ENCODE assay signal across 21 cellular contexts in genomic region chr4:105547769-105548168, GRCh38. TPM values are rescaled to one million over a fixed set of nuclear protein-coding genes. Genes with fewer than 3 reads are reported as not detected.
A peak's percentile ranks its signal among the peaks of the same experiment; 100 is the strongest.
DNase-seq lines count a peak whose midpoint lies in the region; ATAC-seq and TF ChIP-seq lines count a peak whose summit lies in the region.
"Had no signal": no experiment of that assay in that cellular context is flagged by ENCODE, and none has a peak within 500 bp of the region (broad histone marks: within the 10 kb centered on the region; RNA-seq: fewer than 3 reads in every experiment).

No MANE protein-coding gene starts in this region.

- H3K27me3 Mint-ChIP-seq in Calu3 (ENCODE audit: unreplicated experiment): no peaks in the 10 kb centered on the region
- H3K27me3 Mint-ChIP-seq: CD4-positive, alpha-beta T cell had no signal

- peaks cover 46% of the 10 kb centered on the region for H3K4me1 Mint-ChIP-seq in Calu3 (ENCODE audit: low read depth, unreplicated experiment)
- H3K4me1 Mint-ChIP-seq: CD14-positive monocyte had no signal

- H3K4me3 ChIP-seq in RWPE2 (ENCODE audit: severe bottlenecking): no peak overlapping the region
- no peak overlapping the region for H3K4me3 ChIP-seq in SK-N-SH (ENCODE audit: low read depth in 2 of 2, low read length in 1 of 2)
- H3K4me3 ChIP-seq: A549; BLaER1 treated with 17β-estradiol and CSF1 and Interleukin-3, amounts not matched to agents 10 nM and 100 nM; GM23338 had no signal

- H3K27ac ChIP-seq in RWPE2 (ENCODE audit: poor library complexity, severe bottlenecking): peak overlapping the region; percentile 13
- peak overlapping the region in 1 of 2 experiments; percentile 43; a peak in 2 of 4 replicates for H3K27ac ChIP-seq in SK-N-SH (ENCODE audit: low read depth in 2 of 2, low read length in 1 of 2)
- peak overlapping the region; percentile 54 for H3K27ac ChIP-seq in foreskin keratinocyte
- H3K27ac ChIP-seq: A549; BLaER1 treated with 17β-estradiol and CSF1 and Interleukin-3, amounts not matched to agents 10 nM and 100 nM had no signal

- H3K9me3 Mint-ChIP-seq in Calu3 (ENCODE audit: low read depth, unreplicated experiment): no peaks in the 10 kb centered on the region
- H3K9me3 Mint-ChIP-seq: CD4-positive, alpha-beta T cell; GM23338; H9 had no signal

- H3K4me1 ChIP-seq in RWPE2 (ENCODE audit: insufficient read depth, poor library complexity, severe bottlenecking) (peaks cover 24% of the 10 kb centered on the region), SK-N-SH (ENCODE audit: control insufficient read depth in 1 of 2, insufficient read depth in 2 of 2, low read depth in 1 of 2, low read length in 1 of 2) (no peaks in the 10 kb centered on the region; a peak in 2 of 4 replicates), foreskin keratinocyte (peaks cover 34% of the 10 kb centered on the region)
- H3K4me1 ChIP-seq: BE2C; BLaER1 treated with 17β-estradiol and CSF1 and Interleukin-3, amounts not matched to agents 10 nM and 100 nM had no signal

- intact Hi-C loops in Calu3 (cut with micrococcal nuclease; ENCODE audit: unreplicated experiment): no loop called here

- peaks cover 15% of the 10 kb centered on the region for H3K36me3 Mint-ChIP-seq in Calu3 (ENCODE audit: insufficient read depth, unreplicated experiment)
- H3K36me3 Mint-ChIP-seq: CD14-positive monocyte had no signal

- H3K4me3 Mint-ChIP-seq in Calu3 (ENCODE audit: low read depth, unreplicated experiment): no peak overlapping the region
- H3K4me3 Mint-ChIP-seq: CD14-positive monocyte; CD4-positive, alpha-beta T cell; GM23338; H9 had no signal

- DNase-seq in Calu3 (no peak), RWPE2 (ENCODE audit: low spot score) (no peak), SK-N-SH (no peak), foreskin keratinocyte (no peak), epidermal melanocyte (ENCODE audit: insufficient read length, low spot score) (no peak)
- DNase-seq in stimulated activated CD4-positive, alpha-beta T cell treated with anti-CD3 and anti-CD28 coated beads, Interleukin-2, amount 100 ng/mL, for 24 hours: no peak
- DNase-seq: 8988T; AML-193; BE2C; CD4-positive, alpha-beta T cell; COR-L47; DMS153; DND-41; H9 had no signal

- H3K79me2 ChIP-seq in SK-N-SH (ENCODE audit: insufficient read depth): no peaks in the 10 kb centered on the region

- no peak; a peak in 1 of 4 replicates for TF ChIP-seq EP300 in SK-N-SH (IDR thresholded peaks at IDR 0.05; ENCODE audit: borderline replicate concordance in 1 of 2, low read depth in 1 of 2, low read length in 1 of 2)

- no peaks in the 10 kb centered on the region for H3K27me3 ChIP-seq in RWPE2 (ENCODE audit: insufficient read depth, poor library complexity, severe bottlenecking)
- H3K27me3 ChIP-seq in SK-N-SH (ENCODE audit: insufficient read depth): no peaks in the 10 kb centered on the region
- H3K27me3 ChIP-seq in foreskin keratinocyte: no peaks in the 10 kb centered on the region
- H3K27me3 ChIP-seq: BE2C; BLaER1 treated with 17β-estradiol and CSF1 and Interleukin-3, amounts not matched to agents 10 nM and 100 nM had no signal

- peaks cover 19% of the 10 kb centered on the region for H3F3A ChIP-seq in SK-N-SH (replicated peaks; ENCODE audit: insufficient read depth)

- no peaks in the 10 kb centered on the region for H3K9me2 ChIP-seq in SK-N-SH

- no peak overlapping the region for H2AFZ ChIP-seq in SK-N-SH (ENCODE audit: low read depth)
- H2AFZ ChIP-seq: GM23338 had no signal

- CTCF ChIA-PET in Calu3 (lab: Charles Lee): no interaction called here
- CTCF ChIA-PET in SK-N-SH (lab: Yijun Ruan, JAX): no interaction called here

- no peak overlapping the region for H3K4me2 ChIP-seq in SK-N-SH
- H3K4me2 ChIP-seq: BLaER1 treated with 17β-estradiol and CSF1 and Interleukin-3, amounts not matched to agents 10 nM and 100 nM; GM23338 had no signal

- H3K9me3 ChIP-seq in RWPE2 (ENCODE audit: severe bottlenecking): no peaks in the 10 kb centered on the region
- H3K9me3 ChIP-seq in SK-N-SH: no peaks in the 10 kb centered on the region
- H3K9me3 ChIP-seq: A549; BE2C; BLaER1 treated with 17β-estradiol and CSF1 and Interleukin-3, amounts not matched to agents 10 nM and 100 nM had no signal

- no peak for TF ChIP-seq CTCF in Calu3 (IDR thresholded peaks at IDR 0.05; ENCODE audit: unreplicated experiment)
- TF ChIP-seq CTCF in RWPE2 (IDR thresholded peaks at IDR 0.05; ENCODE audit: poor library complexity, severe bottlenecking): no peak
- no peak for TF ChIP-seq CTCF in SK-N-SH (IDR thresholded peaks at IDR 0.05)
- TF ChIP-seq CTCF in foreskin keratinocyte (conservative IDR thresholded peaks at IDR 0.05): no peak

- H3K9ac ChIP-seq in SK-N-SH: no peak overlapping the region
- H3K9ac ChIP-seq: BLaER1 treated with 17β-estradiol and CSF1 and Interleukin-3, amounts not matched to agents 10 nM and 100 nM had no signal

- peak overlapping the region; percentile 28 for H3K27ac Mint-ChIP-seq in Calu3 (ENCODE audit: unreplicated experiment)
- H3K27ac Mint-ChIP-seq: CD14-positive monocyte; CD4-positive, alpha-beta T cell; GM23338; H9 had no signal

- no peaks in the 10 kb centered on the region for H3K36me3 ChIP-seq in RWPE2 (ENCODE audit: low read depth)
- no peaks in the 10 kb centered on the region for H3K36me3 ChIP-seq in SK-N-SH (replicated peaks in 1 of 2; ENCODE audit: control insufficient read depth in 1 of 2, insufficient read depth in 2 of 2, low read length in 1 of 2)
- H3K36me3 ChIP-seq: BE2C; BLaER1 treated with 17β-estradiol and CSF1 and Interleukin-3, amounts not matched to agents 10 nM and 100 nM had no signal

- no peak for ATAC-seq in RWPE2 (ENCODE audit: low read depth)
- no peak for ATAC-seq in foreskin keratinocyte
- ATAC-seq in GM18858 (IDR thresholded peaks at IDR 0.05; ENCODE audit: unreplicated experiment): no peak
- ATAC-seq: A549, GM23338, HCT116 had no signal

- BruUV-seq in Calu3 (replicated peaks; lab: Mats Ljungman, UMichigan): no TSS peak

- no peaks in the 10 kb centered on the region for H4K20me1 ChIP-seq in SK-N-SH (ENCODE audit: insufficient read depth)
- H4K20me1 ChIP-seq: BLaER1 treated with 17β-estradiol and CSF1 and Interleukin-3, amounts not matched to agents 10 nM and 100 nM had no signal

- no peak for TF ChIP-seq RAD21 in SK-N-SH (IDR thresholded peaks at IDR 0.05; ENCODE audit: low read length)

- POLR2A ChIA-PET in SK-N-SH (lab: Yijun Ruan, JAX): no interaction called here

TF ChIP-seq in SK-N-SH, 30 proteins besides CTCF, POLR2A, EP300 and RAD21 (continues in another document):
- no peak for TF ChIP-seq YY1 (IDR thresholded peaks at IDR 0.05; ENCODE audit: low read depth)
- TF ChIP-seq TCF12 (IDR thresholded peaks at IDR 0.05): 0 out of 2 replicates have a peak, but pooled peaks have one; percentile 27
- peak; percentile 53; the same call in 1 of the 2 replicates for TF ChIP-seq PBX3 (IDR thresholded peaks at IDR 0.05)
- TF ChIP-seq SMC3 (IDR thresholded peaks at IDR 0.05; ENCODE audit: low read depth, low read length): no peak
- peak; percentile 25; the same call in 1 of the 2 replicates for TF ChIP-seq JUND (IDR thresholded peaks at IDR 0.05)
- no peak for TF ChIP-seq IRF3 (IDR thresholded peaks at IDR 0.05; ENCODE audit: low read depth, low read length)
- no peak for TF ChIP-seq USF2 (IDR thresholded peaks at IDR 0.05; ENCODE audit: borderline replicate concordance, low read depth, low read length)
- TF ChIP-seq RCOR1 (IDR thresholded peaks at IDR 0.05; ENCODE audit: low read length): no peak
- no peak for TF ChIP-seq NRF1 (IDR thresholded peaks at IDR 0.05; ENCODE audit: low read depth, low read length)

RNA-seq across cellular contexts. Expression of gene ARHGEF38, which starts 4.7 kb away (rescaled TPM):
- total RNA-seq in Calu3 (2022) (16.6 and 22.8 TPM in 2 replicates), foreskin keratinocyte (not detected in 2 replicates)
- polyA plus RNA-seq in SK-N-SH (2012; rRNA removed) (0.02 TPM in 1 of 2 replicates, not detected in the other), foreskin keratinocyte (not detected in 2 replicates)
- polyA plus RNA-seq in SK-N-SH (2012; cell fraction: cytosol; rRNA removed): 0.01 TPM in 1 of 2 replicates, not detected in the other
- polyA plus RNA-seq in SK-N-SH (2012; cell fraction: nucleus; rRNA removed): not detected in 2 replicates
- total RNA-seq: CD4-positive, alpha-beta T cell; GM23338; H4; H9 had no signal
- polyA plus RNA-seq: CD14-positive monocyte had no signal

Comparison
In these comparisons a context has a peak if more than half of its experiments do, and no peak if none do; other contexts are left out.
1. RNA of gene ARHGEF38, which starts 4.7 kb away (total RNA-seq): 16.6 to 22.8 TPM in Calu3; not detected in foreskin keratinocyte; every median in the first group is over 10 times any median in the second.